In the genomic region with DNA sequence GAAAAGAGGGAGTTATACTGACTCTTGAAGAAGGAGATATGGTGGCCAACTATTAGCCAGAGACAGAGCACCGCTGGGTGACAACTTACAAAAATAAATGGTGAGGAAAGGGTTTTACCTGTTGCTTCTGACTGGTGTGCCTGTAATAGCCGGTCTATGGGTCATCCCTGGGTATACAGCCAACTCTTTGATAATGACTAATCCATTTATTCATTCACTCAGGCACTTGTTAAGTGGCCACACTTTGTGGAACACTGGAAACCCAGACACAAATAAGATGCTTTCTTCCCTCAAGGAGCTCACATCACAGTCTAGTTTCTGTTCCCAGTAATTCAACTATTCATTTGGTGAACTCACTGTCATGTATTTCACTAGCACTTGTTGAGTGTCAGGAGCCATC, we compare ENCODE assay signal across 29 cellular contexts. TPM values are rescaled to one million over a fixed set of nuclear protein-coding genes. Genes with fewer than 3 reads are reported as not detected.
"Had no signal": no experiment of that assay in that cellular context is flagged by ENCODE, and none has a peak within 500 bp of the region (broad histone marks: within the 10 kb centered on the region; RNA-seq: fewer than 3 reads in every experiment).

No MANE protein-coding gene starts in this region.

- H3K27me3 ChIP-seq: brain microvascular endothelial cell, foreskin keratinocyte had no signal

- H3K9me3 ChIP-seq: gastrocnemius medialis had no signal

- H3K36me3 ChIP-seq: brain microvascular endothelial cell, gastrocnemius medialis, WERI-Rb-1 had no signal

- ATAC-seq: activated CD4-positive, CD25-positive, alpha-beta regulatory T cell treated with anti-CD3 and anti-CD28 coated beads, Interleukin-2, amount 50 U/mL, for 24 hours; activated CD8-positive, alpha-beta T cell treated with anti-CD3 and anti-CD28 coated beads for 36 hours; activated T-cell treated with anti-CD3 and anti-CD28 coated beads, Interleukin-2, amount 50 U/mL, for 4 hours; activated T-helper 17 cell treated with anti-CD3 and anti-CD28 coated beads, Interleukin-2, amount 50 U/mL, for 72 hours; esophagus mucosa; foreskin keratinocyte; gastrocnemius medialis; T-helper 17 cell had no signal

- DNase-seq: activated B cell treated with CpG ODN at 0.5 μM for 24 hours; activated CD4-positive, alpha-beta T cell treated with anti-CD3 and anti-CD28 coated beads for 48 hours; activated CD4-positive, alpha-beta T cell treated with anti-CD3 and anti-CD28 coated beads, Interleukin-2, amount 50 U/mL, for 1 hour; activated CD4-positive, alpha-beta T cell treated with anti-CD3 and anti-CD28 coated beads, Interleukin-2, amount 50 U/mL, for 48 hours; activated CD8-positive, alpha-beta memory T cell treated with anti-CD3 and anti-CD28 coated beads for 24 hours; activated CD8-positive, alpha-beta T cell treated with anti-CD3 and anti-CD28 coated beads for 36 hours; activated effector memory CD4-positive, alpha-beta T cell treated with Interleukin-2 at 50 U/mL for 16 hours; activated gamma-delta T cell treated with Interleukin-2 at 50 U/mL for 16 hours; activated naive CD4-positive, alpha-beta T cell treated with anti-CD3 and anti-CD28 coated beads, Interleukin-2, amount 50 U/mL, for 16 hours; activated naive CD4-positive, alpha-beta T cell treated with Interleukin-2 at 50 U/mL for 16 hours; activated T-cell treated with anti-CD3 and anti-CD28 coated beads, Interleukin-2, amount 50 U/mL, for 4 hours; amniotic stem cell; anterior cingulate cortex; brain microvascular endothelial cell; caudate nucleus; cortex of kidney; dermis blood vessel endothelial cell; effector CD8-positive, alpha-beta T cell; foreskin keratinocyte; gastrocnemius medialis; glutamatergic neuron; T-helper 1 cell; T-helper 17 cell; T1000; WERI-Rb-1 had no signal

- H3K4me3 ChIP-seq: gastrocnemius medialis had no signal

- H3K27ac ChIP-seq: brain microvascular endothelial cell, foreskin keratinocyte, gastrocnemius medialis, WERI-Rb-1 had no signal

- H3K4me1 ChIP-seq: foreskin keratinocyte, gastrocnemius medialis had no signal

RNA-seq across cellular contexts. Expression of gene CAPN6, which starts 13.2 kb away (rescaled TPM):
- total RNA-seq: activated B cell treated with CpG ODN at 0.5 μM for 24 hours; activated CD8-positive, alpha-beta T cell treated with anti-CD3 and anti-CD28 coated beads for 36 hours; activated T-cell treated with anti-CD3 and anti-CD28 coated beads, Interleukin-2, amount 50 U/mL, for 4 hours; activated T-helper 17 cell treated with anti-CD3 and anti-CD28 coated beads, Interleukin-2, amount 50 U/mL, for 72 hours; dermis blood vessel endothelial cell; endothelial cell of umbilical vein; T-helper 17 cell had no signal
- polyA plus RNA-seq: endothelial cell of umbilical vein had no signal
